Comparison of ENCODE assay signal across 25 cellular contexts in genomic region chr5:179461576-179461975, GRCh38.
"Had no signal": no experiment of that assay in that cellular context is flagged by ENCODE, and none has a peak within 500 bp of the region (broad histone marks: within the 10 kb centered on the region; RNA-seq: fewer than 3 reads in every experiment).

No MANE protein-coding gene starts in this region.

- H3K4me3 ChIP-seq: coronary artery, dorsolateral prefrontal cortex, esophagus muscularis mucosa, gastroesophageal sphincter, heart left ventricle, hepatocyte, left ventricle myocardium inferior, lower lobe of right lung, mucosa of descending colon had no signal

- H3K27me3 ChIP-seq: foreskin keratinocyte, heart left ventricle, hepatocyte had no signal

- H3K36me3 ChIP-seq: esophagus muscularis mucosa, gastroesophageal sphincter, heart left ventricle, left ventricle myocardium inferior, lower lobe of right lung had no signal

- H2AFZ ChIP-seq: hepatocyte had no signal

- H3K79me2 ChIP-seq: hepatocyte had no signal

- H3K4me3 Mint-ChIP-seq: immature natural killer cell, mesothelial cell of epicardium had no signal

- ATAC-seq: foreskin keratinocyte, gastroesophageal sphincter, heart left ventricle, left colon, left lobe of liver, lower lobe of right lung, mucosa of descending colon had no signal

- H3K9me3 ChIP-seq: lower lobe of right lung, mucosa of descending colon had no signal

- H3K9me3 Mint-ChIP-seq: immature natural killer cell had no signal

- H3K4me1 ChIP-seq: esophagus muscularis mucosa, foreskin keratinocyte, gastroesophageal sphincter, heart left ventricle, left ventricle myocardium inferior, lower lobe of right lung had no signal

- H3K27ac ChIP-seq: coronary artery, dorsolateral prefrontal cortex, esophagus muscularis mucosa, foreskin keratinocyte, gastroesophageal sphincter, heart left ventricle, hepatocyte, left ventricle myocardium inferior, lower lobe of right lung had no signal

- H3K36me3 Mint-ChIP-seq: immature natural killer cell, mesothelial cell of epicardium had no signal

- H3K27ac Mint-ChIP-seq: immature natural killer cell, mesothelial cell of epicardium had no signal

- FAIRE-seq: colon, endothelial cell of umbilical vein, frontal cortex, kidney had no signal

- DNase-seq: dermis blood vessel endothelial cell; dorsolateral prefrontal cortex; effector CD4-positive, alpha-beta T cell; effector memory CD4-positive, alpha-beta T cell; foreskin keratinocyte; heart left ventricle; hypothalamus; immature natural killer cell; islet precursor cell; kidney; kidney glomerular epithelial cell; left colon; left ventricle myocardium inferior; lower lobe of right lung; mesenchymal stem cell; mucosa of descending colon had no signal

- H3K4me2 ChIP-seq: hepatocyte had no signal

- H3K4me1 Mint-ChIP-seq: immature natural killer cell, mesothelial cell of epicardium had no signal
